ENCODE assay signal across 7 cellular contexts in genomic region chr20:4014031-4014474, GRCh38. TPM values are rescaled to one million over a fixed set of nuclear protein-coding genes. Genes with fewer than 3 reads are reported as not detected.
DNase-seq lines count a peak whose midpoint lies in the region; ATAC-seq and TF ChIP-seq lines count a peak whose summit lies in the region.

No MANE protein-coding gene starts in this region.

- H2BK15ac ChIP-seq in IMR-90 (ENCODE audit: low read depth, low read length) = peak overlapping the region; percentile 94; the same call in 1 of the 3 replicates

- peaks cover 0 to 2% (median 0%) of the 10 kb centered on the region in 3 donors for H3K36me3 Mint-ChIP-seq in immature natural killer cell

- peaks cover 13% of the 10 kb centered on the region for H3K4me1 ChIP-seq in IMR-90 (ENCODE audit: control insufficient read depth, insufficient read depth, low read length)
- peaks cover 2% of the 10 kb centered on the region for H3K4me1 ChIP-seq in NT2/D1 (ENCODE audit: insufficient read depth, insufficient read length)

- TF ChIP-seq CTCF in IMR-90 (conservative IDR thresholded peaks at IDR 0.05; ENCODE audit: low read depth, low read length) (peak; percentile 79), brain microvascular endothelial cell (IDR thresholded peaks at IDR 0.05; ENCODE audit: low read depth, low read length, missing control alignments) (peak; percentile 80)

- no CpG with 5 or more reads among the region's 6 CpGs for WGBS in IMR-90 (ENCODE audit: extremely low coverage in 2 of 2, insufficient read length in 1 of 2), 2 experiments

- peak overlapping the region; percentile 60; the same call in 1 of the 2 replicates for H2BK20ac ChIP-seq in IMR-90 (ENCODE audit: low read depth, low read length)

- H3K23ac ChIP-seq in IMR-90 (ENCODE audit: low read depth, low read length) = peak overlapping the region; percentile 82; the same call in 1 of the 2 replicates

- H3K9me1 ChIP-seq in IMR-90 (ENCODE audit: insufficient read depth, low read length) = peaks cover 14% of the 10 kb centered on the region

- H3K4me3 Mint-ChIP-seq in immature natural killer cell = peak overlapping the region; percentile 83 to 93 (median 87)

- H4K91ac ChIP-seq in IMR-90 (ENCODE audit: insufficient read depth, low read depth, low read length) = peak overlapping the region; percentile 40; the same call in 1 of the 2 replicates

- H3K4me2 ChIP-seq in IMR-90 (ENCODE audit: low read depth, low read length) = peak overlapping the region; percentile 98

- ATAC-seq in IMR-90 (ENCODE audit: low read depth) = peak; percentile 22
- ATAC-seq in HG03196 (IDR thresholded peaks at IDR 0.05; ENCODE audit: unreplicated experiment) = no peak

- H3K27me3 Mint-ChIP-seq in immature natural killer cell (ENCODE audit: low read depth in 3 of 3) = peaks cover 5 to 21% (median 10%) of the 10 kb centered on the region in 3 donors

- 0 out of 2 replicates have a peak, but pooled peaks have one; percentile 28 for TF ChIP-seq POLR2A in IMR-90 (IDR thresholded peaks at IDR 0.05; ENCODE audit: low read depth, low read length)

- peaks cover 31% of the 10 kb centered on the region for H4K20me1 ChIP-seq in IMR-90 (ENCODE audit: insufficient read depth, low read length)

- in situ Hi-C loops in IMR-90 (cut with MboI; ENCODE audit: low sequenced_read_pairs) (no loop called here), brain microvascular endothelial cell (cut with HindIII; ENCODE audit: low pct_ligation_motif_present, low sequenced_read_pairs) (no loop called here)

- H3K27ac Mint-ChIP-seq in immature natural killer cell = peak overlapping the region; percentile 53 to 95 (median 90)

- H3K18ac ChIP-seq in IMR-90 (ENCODE audit: low read depth, low read length) = peak overlapping the region; percentile 88

- H3K27ac ChIP-seq in IMR-90 (ENCODE audit: insufficient read depth, low read length) = peak overlapping the region; percentile 61; the same call in 1 of the 2 replicates
- no peak overlapping the region for H3K27ac ChIP-seq in brain microvascular endothelial cell
- H3K27ac ChIP-seq in skin epidermis = peak overlapping the region in 14 of 21 experiments; percentile 7 to 95 (median 88)

- peaks cover 26 to 27% of the 10 kb centered on the region in 2 donors for H3K4me1 Mint-ChIP-seq in immature natural killer cell

- H3K79me1 ChIP-seq in IMR-90 (ENCODE audit: low read depth in 1 of 2, low read length in 2 of 2) = peaks cover 9 to 47% of the 10 kb centered on the region in 2 experiments

- no TSS peak for BruUV-seq in IMR-90 (replicated peaks; lab: Mats Ljungman, UMichigan)

- intact Hi-C loops in IMR-90 (cut with micrococcal nuclease) = loop anchor here (1.0 to 5.0 kb wide), 3 partner anchors 58 to 82 kb away; no protein-coding TSS in a partner anchor

- H3K27me3 ChIP-seq in IMR-90 (ENCODE audit: control insufficient read depth, insufficient read depth, low read length) (no peaks in the 10 kb centered on the region), NT2/D1 (ENCODE audit: insufficient read depth, insufficient read length) (no peaks in the 10 kb centered on the region), brain microvascular endothelial cell (replicated peaks) (no peaks in the 10 kb centered on the region)

- H3K9me3 Mint-ChIP-seq in immature natural killer cell = no peaks in the 10 kb centered on the region

- POLR2A ChIA-PET in IMR-90 (lab: Charles Lee; ENCODE audit: unreplicated experiment) = interaction anchor here (0.8 kb wide), 1 partner anchor 203 kb away, joined by 3 read pairs; no protein-coding TSS in a partner anchor

- H3K4ac ChIP-seq in IMR-90 (ENCODE audit: low read depth, low read length) = peak overlapping the region; percentile 80; the same call in 1 of the 2 replicates

- H2AK9ac ChIP-seq in IMR-90 (replicated peaks; ENCODE audit: low read depth, low read length, poor library complexity) = peak overlapping the region; percentile 22

- H3K4me3 ChIP-seq in IMR-90 (ENCODE audit: insufficient read depth, low read depth, low read length) (peak overlapping the region; percentile 99), NT2/D1 (ENCODE audit: insufficient read length, low read depth) (peak overlapping the region; percentile 80), brain microvascular endothelial cell (ENCODE audit: low read depth, low read length) (peak overlapping the region; percentile 89), skin epidermis (peak overlapping the region in 4 of 7 experiments; percentile 78 to 94 (median 86))

- H3K14ac ChIP-seq in IMR-90 (replicated peaks; ENCODE audit: low read depth, low read length) = peak overlapping the region; percentile 88

- H3K36me3 ChIP-seq in IMR-90 (ENCODE audit: control insufficient read depth, insufficient read depth, low read length) = peaks cover 6% of the 10 kb centered on the region
- H3K36me3 ChIP-seq in NT2/D1 (ENCODE audit: insufficient read depth, insufficient read length, low read length) = peaks cover 6% of the 10 kb centered on the region
- H3K36me3 ChIP-seq in brain microvascular endothelial cell (replicated peaks) = no peaks in the 10 kb centered on the region

- peak overlapping the region; percentile 88 for H2BK5ac ChIP-seq in IMR-90 (ENCODE audit: low read depth, low read length, poor library complexity, severe bottlenecking)

- H2AK5ac ChIP-seq in IMR-90 (ENCODE audit: low read depth, low read length) = no peak overlapping the region

- H3K9me3 ChIP-seq in IMR-90 (ENCODE audit: control insufficient read depth, insufficient read depth, low read length) = no peaks in the 10 kb centered on the region
- H3K9me3 ChIP-seq in NT2/D1 (ENCODE audit: insufficient read depth, low read length) = no peaks in the 10 kb centered on the region

- TF ChIP-seq RAD21 in IMR-90 (IDR thresholded peaks at IDR 0.05; ENCODE audit: low read length) = peak; percentile 82

- H2BK120ac ChIP-seq in IMR-90 (ENCODE audit: low read depth, low read length) = peak overlapping the region; percentile 69; the same call in 1 of the 2 replicates

- DNase-seq in EL = peak; percentile 78
- DNase-seq in IMR-90 = peak; percentile 85
- no peak for DNase-seq in NT2/D1 (ENCODE audit: low read depth, low spot score)
- peak; percentile 74 for DNase-seq in brain microvascular endothelial cell
- no peak for DNase-seq in immature natural killer cell

- CTCF ChIA-PET in IMR-90 (lab: Yijun Ruan, JAX) = interaction anchor here (0.6 to 2.2 kb wide), 5 partner anchors 47 to 71 kb away, joined by 3 to 7 read pairs (median 3); no protein-coding TSS in a partner anchor

- dilution Hi-C loops in IMR-90 (cut with HindIII; ENCODE audit: low sequenced_read_pairs, unreplicated experiment) = no loop called here

- no peak overlapping the region for H2AFZ ChIP-seq in IMR-90 (replicated peaks; ENCODE audit: low read length, poor library complexity)

- peak overlapping the region; percentile 77; the same call in 1 of the 2 replicates for H4K5ac ChIP-seq in IMR-90 (ENCODE audit: low read depth, low read length)

- H3K56ac ChIP-seq in IMR-90 (ENCODE audit: extremely low read depth, insufficient read depth, low read length) = peak overlapping the region; percentile 58; the same call in 1 of the 2 replicates

- H4K8ac ChIP-seq in IMR-90 (ENCODE audit: low read depth in 2 of 2, low read length in 2 of 2) = peak overlapping the region in 1 of 2 experiments; percentile 54; a peak in 2 of 4 replicates

- peak overlapping the region; percentile 100 for H3K9ac ChIP-seq in IMR-90 (ENCODE audit: low read depth, low read length)
- H3K9ac ChIP-seq in NT2/D1 (ENCODE audit: insufficient read length, low read depth) = peak overlapping the region; percentile 46

TF ChIP-seq in IMR-90, 13 proteins besides CTCF, POLR2A, EP300 and RAD21:
- TF ChIP-seq CHD1 (IDR thresholded peaks at IDR 0.05; ENCODE audit: low read depth, low read length) (0 out of 2 replicates have a peak, but pooled peaks have one; percentile 32), USF2 (IDR thresholded peaks at IDR 0.05; ENCODE audit: low read depth, low read length) (no peak), SMC3 (IDR thresholded peaks at IDR 0.05; ENCODE audit: low read depth, low read length) (peak; percentile 70), FOS (IDR thresholded peaks at IDR 0.05; ENCODE audit: low read depth, low read length) (no peak), MAFK (IDR thresholded peaks at IDR 0.05; ENCODE audit: low read depth, low read length) (no peak), MXI1 (IDR thresholded peaks at IDR 0.05; ENCODE audit: borderline replicate concordance, low read depth, low read length) (peak; percentile 51; the same call in 1 of the 2 replicates)

RNA-seq across cellular contexts. Expression of gene RNF24, which starts 1.3 kb away (rescaled TPM):
- 11.3 and 12.5 TPM in 2 replicates for total RNA-seq in IMR-90 (2012; rRNA removed)
- polyA plus RNA-seq in IMR-90 (2012; rRNA removed) (9.1 and 11.3 TPM in 2 replicates), immature natural killer cell (10 to 100 TPM in 1 of 3 donors, 1 to 10 TPM in 2; 4.4 to 10.7 (median 7.4) TPM)
- 6.6 and 7.3 TPM in 2 replicates for polyA plus RNA-seq in IMR-90 (2012; cell fraction: cytosol; rRNA removed)
- 6.4 and 11.0 TPM in 2 replicates for polyA plus RNA-seq in IMR-90 (2012; cell fraction: nucleus; rRNA removed; ENCODE audit: low replicate concordance)

Comparison
In these comparisons a context has a peak if more than half of its experiments do, and no peak if none do; other contexts are left out.
1. DNase-seq: peak in EL (single experiment), IMR-90 (single experiment) and brain microvascular endothelial cell (single experiment); none in NT2/D1 (single experiment) and immature natural killer cell (0 of 3).
2. Peak in every context shown above with its lines, with median percentiles within 50 percentile points of each other: H3K4me3 ChIP-seq.